ENCODE assay signal across 26 cellular contexts in the genomic region with DNA sequence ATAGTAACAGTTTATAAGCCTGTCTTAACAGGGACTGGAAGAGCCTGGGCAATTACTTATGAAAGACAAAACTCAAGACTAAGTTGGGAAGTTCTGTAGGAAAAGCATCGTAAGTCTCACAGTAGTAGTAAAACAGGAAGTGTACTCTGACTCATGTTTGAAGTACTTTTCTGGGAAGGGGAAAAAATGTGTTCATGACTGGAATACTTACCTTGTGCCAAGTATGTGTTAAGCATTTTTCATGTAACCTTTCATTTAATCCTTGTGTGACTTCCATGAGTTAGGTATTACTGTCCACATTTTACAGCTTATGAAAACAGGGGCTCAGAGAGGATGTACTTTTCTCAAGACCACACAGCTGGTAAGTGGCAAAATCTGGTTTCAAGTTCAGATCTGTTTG. TPM values are rescaled to one million over a fixed set of nuclear protein-coding genes. Genes with fewer than 3 reads are reported as not detected.
DNase-seq lines count a peak whose midpoint lies in the region; ATAC-seq and TF ChIP-seq lines count a peak whose summit lies in the region.
"Had no signal": no experiment of that assay in that cellular context is flagged by ENCODE, and none has a peak within 500 bp of the region (broad histone marks: within the 10 kb centered on the region; RNA-seq: fewer than 3 reads in every experiment).

No MANE protein-coding gene starts in this region.

- no peaks in the 10 kb centered on the region for H3K79me2 ChIP-seq in Karpas-422 (ENCODE audit: low read length)

- H3K79me1 ChIP-seq in mesenchymal stem cell (replicated peaks; ENCODE audit: low read length, poor library complexity, severe bottlenecking): no peaks in the 10 kb centered on the region

- no peak overlapping the region for H3K9ac ChIP-seq in mesenchymal stem cell (ENCODE audit: low read length)
- no peak overlapping the region for H3K9ac ChIP-seq in Karpas-422 (ENCODE audit: low read length)
- H3K9ac ChIP-seq: BLaER1 treated with 17β-estradiol and CSF1 and Interleukin-3, amounts not matched to agents 10 nM and 100 nM had no signal

- H2BK120ac ChIP-seq in mesenchymal stem cell (ENCODE audit: low read depth, low read length): no peak overlapping the region

- TF ChIP-seq CTCF in AG10803 (conservative IDR thresholded peaks at IDR 0.05; ENCODE audit: low read length): no peak
- no peak for TF ChIP-seq CTCF in HFFc6 (IDR thresholded peaks at IDR 0.05)
- no peak for TF ChIP-seq CTCF in choroid plexus epithelial cell (conservative IDR thresholded peaks at IDR 0.05; ENCODE audit: low read depth, low read length)

- H3K9me3 ChIP-seq in mesenchymal stem cell (ENCODE audit: control insufficient read depth, low read length): no peaks in the 10 kb centered on the region
- no peaks in the 10 kb centered on the region for H3K9me3 ChIP-seq in Karpas-422 (ENCODE audit: low read length)
- H3K9me3 ChIP-seq: HAP-1, left ventricle myocardium inferior, vagina had no signal

- H3K4me3 ChIP-seq in AG10803 (ENCODE audit: low read length): peak overlapping the region; percentile 64; the same call in 1 of the 2 replicates
- no peak overlapping the region for H3K4me3 ChIP-seq in choroid plexus epithelial cell (ENCODE audit: low read depth, low read length)
- no peak overlapping the region for H3K4me3 ChIP-seq in mesenchymal stem cell (ENCODE audit: insufficient read depth in 1 of 2, low read depth in 1 of 2, low read length in 2 of 2)
- H3K4me3 ChIP-seq in Karpas-422 (ENCODE audit: low read length): no peak overlapping the region
- H3K4me3 ChIP-seq: BLaER1 treated with 17β-estradiol and CSF1 and Interleukin-3, amounts not matched to agents 10 nM and 100 nM; HAP-1; K562; left ventricle myocardium inferior; skin epidermis; vagina had no signal

- H2BK15ac ChIP-seq in mesenchymal stem cell (ENCODE audit: low read depth, poor library complexity, severe bottlenecking): no peak overlapping the region

- no peaks in the 10 kb centered on the region for H3K36me3 Mint-ChIP-seq in HFFc6 (ENCODE audit: low read depth)

- no peak overlapping the region; the same call in 1 of the 2 replicates for H3K4me3 Mint-ChIP-seq in HFFc6

- H3K27me3 Mint-ChIP-seq in HFFc6 (ENCODE audit: insufficient read depth): peaks cover 21% of the 10 kb centered on the region

- peaks cover 13% of the 10 kb centered on the region; the same call in 1 of the 2 replicates for H3K4me1 Mint-ChIP-seq in HFFc6 (ENCODE audit: low read depth)

- peak overlapping the region; percentile 36; the same call in 1 of the 2 replicates for H3K27ac Mint-ChIP-seq in HFFc6

- H3K4me1 ChIP-seq in mesenchymal stem cell (ENCODE audit: control insufficient read depth, insufficient read depth, low read depth, low read length): peaks cover 8% of the 10 kb centered on the region
- H3K4me1 ChIP-seq in Karpas-422 (ENCODE audit: low read length): no peaks in the 10 kb centered on the region
- H3K4me1 ChIP-seq: HAP-1 had no signal

- no peak overlapping the region for H2BK5ac ChIP-seq in mesenchymal stem cell (ENCODE audit: low read depth, low read length, poor library complexity, severe bottlenecking)

- H3K23ac ChIP-seq in mesenchymal stem cell (ENCODE audit: low read length in 2 of 2): no peak overlapping the region

- no peak overlapping the region for H3K18ac ChIP-seq in mesenchymal stem cell (ENCODE audit: low read depth in 1 of 2, low read length in 2 of 2)

- no peaks in the 10 kb centered on the region for H4K20me1 ChIP-seq in Karpas-422 (ENCODE audit: insufficient read depth, low read depth, low read length)
- H4K20me1 ChIP-seq: BLaER1 treated with 17β-estradiol and CSF1 and Interleukin-3, amounts not matched to agents 10 nM and 100 nM had no signal

- WGBS in mesenchymal stem cell: 3% methylated on average over 1 of the region's 1 CpG

- intact Hi-C loops in posterior cingulate gyrus (cut with DNase I): no loop called here

- H4K91ac ChIP-seq in mesenchymal stem cell (ENCODE audit: low read length): no peak overlapping the region

- no peak for ATAC-seq in HG03565 (IDR thresholded peaks at IDR 0.05; ENCODE audit: unreplicated experiment)
- ATAC-seq: K562 had no signal

- H3K4me2 ChIP-seq in mesenchymal stem cell (ENCODE audit: low read length, poor library complexity, severe bottlenecking) (no peak overlapping the region), Karpas-422 (ENCODE audit: low read depth, low read length, poor library complexity, severe bottlenecking) (no peak overlapping the region)

- no peak overlapping the region for H2BK12ac ChIP-seq in mesenchymal stem cell (ENCODE audit: low read length in 2 of 2)

- no peak overlapping the region for H3K14ac ChIP-seq in mesenchymal stem cell (ENCODE audit: low read length in 2 of 2)

- H2AFZ ChIP-seq in mesenchymal stem cell (ENCODE audit: low read depth, low read length): no peak overlapping the region
- H2AFZ ChIP-seq in Karpas-422 (ENCODE audit: low read length): no peak overlapping the region

- H2AK5ac ChIP-seq in mesenchymal stem cell (ENCODE audit: low read length, severe bottlenecking): no peak overlapping the region

- H3K27ac ChIP-seq in mesenchymal stem cell (ENCODE audit: low read length, poor library complexity, severe bottlenecking): no peak overlapping the region
- no peak overlapping the region for H3K27ac ChIP-seq in Karpas-422 (ENCODE audit: low read length)
- H3K27ac ChIP-seq: BLaER1 treated with 17β-estradiol and CSF1 and Interleukin-3, amounts not matched to agents 10 nM and 100 nM; left ventricle myocardium inferior; skin epidermis; vagina had no signal

- peaks cover 5% of the 10 kb centered on the region; the same call in 1 of the 2 replicates for H3K9me3 Mint-ChIP-seq in HFFc6

- no peaks in the 10 kb centered on the region for H3K36me3 ChIP-seq in mesenchymal stem cell (ENCODE audit: control insufficient read depth in 1 of 2, insufficient read depth in 2 of 2, low read depth in 1 of 2, low read length in 2 of 2)
- H3K36me3 ChIP-seq in Karpas-422 (ENCODE audit: insufficient read depth, low read length): no peaks in the 10 kb centered on the region
- H3K36me3 ChIP-seq: BLaER1 treated with 17β-estradiol and CSF1 and Interleukin-3, amounts not matched to agents 10 nM and 100 nM; HAP-1; left ventricle myocardium inferior; vagina had no signal

- H3K27me3 ChIP-seq in mesenchymal stem cell (ENCODE audit: control insufficient read depth in 1 of 2, insufficient read depth in 1 of 2, low read length in 2 of 2) (peaks cover 59 to 61% of the 10 kb centered on the region in 2 experiments), Karpas-422 (ENCODE audit: low read length) (no peaks in the 10 kb centered on the region)
- H3K27me3 ChIP-seq: BLaER1 treated with 17β-estradiol and CSF1 and Interleukin-3, amounts not matched to agents 10 nM and 100 nM had no signal

- DNase-seq in AG10803 (ENCODE audit: low read depth): peak; percentile 85
- peak; percentile 47 for DNase-seq in HFFc6
- peak; percentile 2 for DNase-seq in choroid plexus epithelial cell (ENCODE audit: low read depth)
- peak; percentile 19 for DNase-seq in mesenchymal stem cell
- no peak for DNase-seq in activated CD4-positive, CD25-positive, alpha-beta regulatory T cell treated with anti-CD3 and anti-CD28 coated beads, Interleukin-2, amount 50 U/mL, for 72 hours
- no peak for DNase-seq in posterior cingulate gyrus
- DNase-seq in Karpas-422: no peak
- DNase-seq: activated CD4-positive, alpha-beta T cell treated with anti-CD3 and anti-CD28 coated beads, Interleukin-2, amount 50 U/mL, for 4 hours; activated naive CD4-positive, alpha-beta T cell treated with Interleukin-2 at 50 U/mL for 16 hours; cortex of kidney; left ventricle myocardium inferior; NCI-H1048; NCI-H2107; NCI-H524; SHP77; stimulated activated CD4-positive, alpha-beta T cell treated with anti-CD3 and anti-CD28 coated beads, Interleukin-4, amount 100 ng/mL, for 24 hours; T-helper 1 cell had no signal

- no peak overlapping the region for H3K4ac ChIP-seq in mesenchymal stem cell (ENCODE audit: low read depth in 1 of 2, low read length in 2 of 2)

- H4K8ac ChIP-seq in mesenchymal stem cell (ENCODE audit: low read length): no peak overlapping the region

- H3K9me2 ChIP-seq in Karpas-422 (replicated peaks; ENCODE audit: insufficient read depth, low read length): no peaks in the 10 kb centered on the region

RNA-seq across cellular contexts. Expression of gene SKOR2, which starts 13.7 kb away (rescaled TPM):
- total RNA-seq in HFFc6 (2021; fragmentation: NEBNext Ultra II Directional; extraction: Animal tissue kit (Norgen Biotek cat#: 25700)): not detected
- not detected for polyA plus RNA-seq in mesenchymal stem cell (2013, experiment 1 of 2)
- polyA plus RNA-seq in mesenchymal stem cell (2013, experiment 2 of 2): not detected
- not detected in 2 replicates for total RNA-seq in Karpas-422 (2014; rRNA removed; shearing (Covaris generic); ENCODE audit: low replicate concordance)
- total RNA-seq: K562, left ventricle myocardium inferior, myocyte, omental fat pad, subcutaneous adipose tissue, vagina had no signal
- polyA plus RNA-seq: K562 had no signal

Comparison
In these comparisons a context has a peak if more than half of its experiments do, and no peak if none do; other contexts are left out.
1. DNase-seq: peak in AG10803 (single experiment), HFFc6 (single experiment), choroid plexus epithelial cell (single experiment) and mesenchymal stem cell (single experiment); none in activated CD4-positive, CD25-positive, alpha-beta regulatory T cell treated with anti-CD3 and anti-CD28 coated beads, Interleukin-2, amount 50 U/mL, for 72 hours (single experiment), posterior cingulate gyrus (0 of 10) and Karpas-422 (single experiment).